Comparison of ENCODE assay signal across 1 cellular context in the genomic region with DNA sequence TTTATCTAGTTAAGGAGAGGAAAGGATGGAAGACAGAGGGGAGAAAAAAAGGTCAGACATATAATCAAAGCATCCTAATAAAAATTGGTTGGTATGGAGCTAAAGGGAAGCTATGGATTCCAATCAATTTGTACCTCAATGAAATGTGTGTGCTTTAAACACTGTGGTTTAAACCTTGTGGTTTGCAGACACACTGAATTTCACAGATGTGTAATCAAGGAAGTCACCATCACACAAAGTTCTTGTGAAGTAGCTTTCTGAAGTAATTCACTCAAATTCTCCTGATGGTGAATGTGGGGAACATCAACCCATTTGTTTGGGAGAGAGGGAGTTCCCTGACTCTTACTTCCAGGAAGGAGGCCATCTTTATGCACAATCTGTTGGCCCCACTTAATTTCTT.
TF ChIP-seq lines count a peak whose summit lies in the region.

No MANE protein-coding gene starts in this region.

TF ChIP-seq in GM12878, 131 proteins besides CTCF, POLR2A, EP300 and RAD21:
- TF ChIP-seq RUNX3 (IDR thresholded peaks at IDR 0.05; ENCODE audit: low read length) (peak; percentile 43; the same call in 1 of the 2 replicates), ZNF207 (IDR thresholded peaks at IDR 0.05; ENCODE audit: borderline replicate concordance) (no peak)
